In the genomic region with DNA sequence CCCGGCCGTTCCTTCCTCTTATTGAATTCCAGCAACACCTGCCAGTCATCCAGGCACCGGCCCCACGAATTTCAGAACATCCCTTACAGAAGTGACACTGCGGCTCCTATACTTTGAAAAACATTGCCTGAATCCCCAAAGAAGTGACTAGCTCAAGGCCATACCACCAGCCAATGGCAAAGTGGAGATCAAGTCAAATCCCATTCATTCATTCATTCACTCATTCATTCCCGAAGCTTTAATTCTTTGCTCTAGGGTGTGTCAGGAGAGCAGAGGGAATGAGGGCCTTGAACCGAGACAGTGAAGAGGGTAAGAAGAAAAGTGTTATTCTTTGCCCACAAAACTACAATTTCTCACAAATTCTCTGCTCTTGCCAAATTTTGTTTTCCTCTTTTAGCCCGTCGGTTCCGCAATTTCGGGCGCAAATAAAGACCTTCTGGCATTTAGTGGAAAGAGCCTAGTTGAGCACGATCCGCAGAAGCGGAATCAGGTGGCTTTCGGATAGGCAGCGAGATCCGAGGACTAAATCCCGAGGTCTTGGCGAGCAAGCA, we compare ENCODE assay signal across 8 cellular contexts. TPM values are rescaled to one million over a fixed set of nuclear protein-coding genes. Genes with fewer than 3 reads are reported as not detected.
DNase-seq lines count a peak whose midpoint lies in the region; TF ChIP-seq lines count a peak whose summit lies in the region.

No MANE protein-coding gene starts in this region.

- peak overlapping the region; percentile 66 for H3K4me2 ChIP-seq in SU-DHL-6 (ENCODE audit: low read depth, low read length, poor library complexity, severe bottlenecking)

- H3K4me1 ChIP-seq in HAP-1 = peaks cover 6% of the 10 kb centered on the region; the same call in 1 of the 2 replicates
- peaks cover 0 to 6% (median 0%) of the 10 kb centered on the region in 3 donors for H3K4me1 ChIP-seq in skeletal muscle tissue (ENCODE audit: control insufficient read depth in 3 of 3, insufficient read depth in 3 of 3, low read length in 3 of 3)

- H3K9ac ChIP-seq in SU-DHL-6 (ENCODE audit: low read length) = peak overlapping the region; percentile 61
- peak overlapping the region in 2 of 3 donors; percentile 50 to 60 for H3K9ac ChIP-seq in skeletal muscle tissue (ENCODE audit: low read depth in 1 of 3, low read length in 3 of 3)

- peaks cover 8% of the 10 kb centered on the region; the same call in 1 of the 2 replicates for H3K79me2 ChIP-seq in SU-DHL-6 (ENCODE audit: insufficient read depth, low read length)

- in situ Hi-C loops in HAP-1 (cut with MboI; ENCODE audit: low sequenced_read_pairs) = loop anchor here (5.0 kb wide), 1 partner anchor 80 kb away; no protein-coding TSS in a partner anchor

- DNase-seq in HAP-1 (ENCODE audit: low spot score in 2 of 2) = no peak
- DNase-seq in foreskin fibroblast = peak in 1 of 2 donors; percentile 33
- no peak for DNase-seq in NCI-H2171 (lab: John Stamatoyannopoulos, UW)
- DNase-seq in activated CD8-positive, alpha-beta memory T cell treated with anti-CD3 and anti-CD28 coated beads, Interleukin-2, amount 50 U/mL, for 48 hours = no peak
- no peak for DNase-seq in NCI-H2107 treated with DMSO at 0.1 percent for 48 hours (lab: John Stamatoyannopoulos, UW; ENCODE audit: unreplicated experiment)
- no peak for DNase-seq in putamen (ENCODE audit: low spot score)

- no peak for TF ChIP-seq CTCF in SU-DHL-6 (IDR thresholded peaks at IDR 0.05; ENCODE audit: insufficient read depth, low read length, poor library complexity, severe bottlenecking)
- no peak for TF ChIP-seq CTCF in foreskin fibroblast (IDR thresholded peaks at IDR 0.05; ENCODE audit: low read depth, low read length)

- H3K9me2 ChIP-seq in SU-DHL-6 (replicated peaks; ENCODE audit: insufficient read depth, low read length) = no peaks in the 10 kb centered on the region

- H3F3A ChIP-seq in SU-DHL-6 (ENCODE audit: insufficient read depth) = no peaks in the 10 kb centered on the region; the same call in 1 of the 2 replicates

- H2AFZ ChIP-seq in SU-DHL-6 (ENCODE audit: low read depth, low read length, severe bottlenecking) = peak overlapping the region; percentile 71

- no peaks in the 10 kb centered on the region for H3K9me3 ChIP-seq in HAP-1
- H3K9me3 ChIP-seq in SU-DHL-6 (ENCODE audit: insufficient read depth, low read length) = no peaks in the 10 kb centered on the region
- H3K9me3 ChIP-seq in skeletal muscle tissue (ENCODE audit: control insufficient read depth in 3 of 3, low read length in 3 of 3) = no peaks in the 10 kb centered on the region

- H3K27me3 ChIP-seq in HAP-1 (ENCODE audit: low read depth) (no peaks in the 10 kb centered on the region), SU-DHL-6 (ENCODE audit: low read length) (no peaks in the 10 kb centered on the region), skeletal muscle tissue (ENCODE audit: control insufficient read depth in 3 of 3, insufficient read depth in 3 of 3, low read length in 3 of 3) (peaks cover 0 to 10% (median 0%) of the 10 kb centered on the region in 3 donors)

- no peaks in the 10 kb centered on the region for H4K20me1 ChIP-seq in SU-DHL-6 (ENCODE audit: low read depth, low read length)

- H3K4me3 ChIP-seq in HAP-1 = peak overlapping the region; percentile 55
- peak overlapping the region; percentile 63 for H3K4me3 ChIP-seq in SU-DHL-6 (ENCODE audit: insufficient read depth, low read length, poor library complexity, severe bottlenecking)
- H3K4me3 ChIP-seq in foreskin fibroblast (ENCODE audit: low read depth in 1 of 2, low read length in 2 of 2) = peak overlapping the region; percentile 52 to 61
- H3K4me3 ChIP-seq in skeletal muscle tissue (ENCODE audit: low read length in 3 of 3) = peak overlapping the region; percentile 48 to 66 (median 57)

- H3K27ac ChIP-seq in SU-DHL-6 (ENCODE audit: low read depth, low read length) = no peak overlapping the region
- H3K27ac ChIP-seq in skeletal muscle tissue (ENCODE audit: low read depth, low read length) = no peak overlapping the region

- H3K36me3 ChIP-seq in HAP-1 (replicated peaks) = peaks cover 19% of the 10 kb centered on the region
- H3K36me3 ChIP-seq in SU-DHL-6 (ENCODE audit: low read length) = no peaks in the 10 kb centered on the region
- no peaks in the 10 kb centered on the region for H3K36me3 ChIP-seq in skeletal muscle tissue (ENCODE audit: control insufficient read depth in 3 of 3, insufficient read depth in 3 of 3, low read length in 3 of 3)

RNA-seq across cellular contexts. Expression of gene HMGB3, which starts 0.8 kb away (rescaled TPM):
- total RNA-seq in skeletal muscle tissue = 10.4 TPM
